ENCODE assay signal across 15 cellular contexts in the genomic region with DNA sequence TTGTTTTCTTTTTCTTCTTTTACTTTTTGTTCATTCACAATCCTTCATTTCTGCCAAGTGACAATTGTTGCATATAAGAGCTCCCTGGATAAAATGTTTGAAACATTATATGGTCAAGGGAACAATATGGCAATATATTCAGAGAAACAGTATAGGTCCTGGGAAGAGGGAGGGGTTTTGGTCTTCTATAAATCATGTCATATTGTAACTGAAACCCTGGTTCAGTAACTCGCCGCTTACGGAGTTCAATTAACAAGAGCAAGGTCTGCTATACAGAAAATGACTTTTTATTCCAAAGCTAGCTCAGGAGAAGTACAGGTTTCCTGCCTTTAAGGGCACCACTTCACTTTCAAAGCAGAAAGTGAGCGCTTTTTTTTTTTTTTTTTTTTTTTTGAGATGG.
A peak's percentile ranks its signal among the peaks of the same experiment; 100 is the strongest.
DNase-seq lines count a peak whose midpoint lies in the region; ATAC-seq and TF ChIP-seq lines count a peak whose summit lies in the region.
"Had no signal": no experiment of that assay in that cellular context is flagged by ENCODE, and none has a peak within 500 bp of the region (broad histone marks: within the 10 kb centered on the region; RNA-seq: fewer than 3 reads in every experiment).

No MANE protein-coding gene starts in this region.

- no peaks in the 10 kb centered on the region for H4K20me1 ChIP-seq in smooth muscle cell (ENCODE audit: low read depth)

- no peaks in the 10 kb centered on the region for H3K79me2 ChIP-seq in smooth muscle cell (ENCODE audit: low read depth)

- ATAC-seq in HG03378 (IDR thresholded peaks at IDR 0.05; ENCODE audit: unreplicated experiment) (no peak), sciatic nerve (no peak)

- no peak for TF ChIP-seq CTCF in smooth muscle cell (IDR thresholded peaks at IDR 0.05; ENCODE audit: borderline replicate concordance, insufficient read depth, poor library complexity, severe bottlenecking)

- peaks cover 6% of the 10 kb centered on the region; the same call in 1 of the 2 replicates for H3K9me3 ChIP-seq in HUES6 (ENCODE audit: control insufficient read depth, insufficient read depth, low read depth, low read length)
- H3K9me3 ChIP-seq in smooth muscle cell (replicated peaks; ENCODE audit: low read depth): no peaks in the 10 kb centered on the region
- H3K9me3 ChIP-seq in HAP-1: no peaks in the 10 kb centered on the region

- no peak overlapping the region; the same call in 1 of the 2 replicates for H3K27ac ChIP-seq in HUES6 (ENCODE audit: low read depth, low read length)
- H3K27ac ChIP-seq in smooth muscle cell (ENCODE audit: low read depth): no peak overlapping the region
- H3K27ac ChIP-seq: 22Rv1, GM23248, HL-60 had no signal

- in situ Hi-C loops in HAP-1 (cut with MboI; ENCODE audit: low sequenced_read_pairs): no loop called here

- H3K36me3 ChIP-seq in HUES6 (ENCODE audit: control insufficient read depth, insufficient read depth, low read length): no peaks in the 10 kb centered on the region
- no peaks in the 10 kb centered on the region for H3K36me3 ChIP-seq in smooth muscle cell (ENCODE audit: low read depth)
- no peaks in the 10 kb centered on the region for H3K36me3 ChIP-seq in HAP-1 (replicated peaks)

- no peaks in the 10 kb centered on the region for H3F3A ChIP-seq in smooth muscle cell (ENCODE audit: low read depth)

- H3K4me3 ChIP-seq in HUES6 (ENCODE audit: low read depth, low read length) (peak overlapping the region; percentile 37), smooth muscle cell (no peak overlapping the region), HAP-1 (no peak overlapping the region)
- H3K4me3 ChIP-seq: GM23248 had no signal

- H3K4me1 ChIP-seq in HUES6 (ENCODE audit: control insufficient read depth, insufficient read depth, low read length) (peaks cover 37% of the 10 kb centered on the region), smooth muscle cell (ENCODE audit: low read depth) (peaks cover 14% of the 10 kb centered on the region), HAP-1 (peaks cover 13% of the 10 kb centered on the region)

- no peak overlapping the region for H3K4me2 ChIP-seq in smooth muscle cell

- WGBS in smooth muscle cell (ENCODE audit: low lambda C conversion rate): 54% methylated on average over 4 of the region's 4 CpGs

- peak; percentile 5 for DNase-seq in NCI-H748 (lab: John Stamatoyannopoulos, UW; ENCODE audit: unreplicated experiment)
- no peak for DNase-seq in NCI-H748 treated with DMSO at 0.1 percent for 48 hours (lab: John Stamatoyannopoulos, UW)
- DNase-seq in left kidney (ENCODE audit: low read depth, low spot score): peak; percentile 77
- no peak for DNase-seq in smooth muscle cell (lab: John Stamatoyannopoulos, UW; ENCODE audit: unreplicated experiment)
- no peak for DNase-seq in HAP-1 (ENCODE audit: low spot score in 2 of 2)
- DNase-seq in sciatic nerve (ENCODE audit: low spot score): no peak
- DNase-seq: CD8-positive, alpha-beta memory T cell; DMS53; GM23248; HFFc6; IMR-90 had no signal

- peaks cover 57% of the 10 kb centered on the region; the same call in 1 of the 2 replicates for H3K27me3 ChIP-seq in HUES6 (ENCODE audit: control insufficient read depth, insufficient read depth, low read length)
- no peaks in the 10 kb centered on the region for H3K27me3 ChIP-seq in smooth muscle cell (ENCODE audit: low read depth)
- no peaks in the 10 kb centered on the region for H3K27me3 ChIP-seq in HAP-1 (ENCODE audit: low read depth)

- no peak overlapping the region for H3K9ac ChIP-seq in HUES6 (ENCODE audit: low read length)
- no peak overlapping the region for H3K9ac ChIP-seq in smooth muscle cell (ENCODE audit: low read depth)
- H3K9ac ChIP-seq: GM23248 had no signal

- intact Hi-C loops in sciatic nerve (cut with DNase I): no loop called here

- H2AFZ ChIP-seq in smooth muscle cell (ENCODE audit: low read depth): peak overlapping the region; percentile 9
- H2AFZ ChIP-seq: GM23248 had no signal

Comparison
In these comparisons a context has a peak if more than half of its experiments do, and no peak if none do; other contexts are left out.
1. DNase-seq: peak in NCI-H748 (single experiment) and left kidney (single experiment); none in NCI-H748 treated with DMSO at 0.1 percent for 48 hours (single experiment), smooth muscle cell (single experiment), HAP-1 (0 of 2) and sciatic nerve (single experiment).